ENCODE assay signal across 17 cellular contexts in genomic region chr12:100572184-100572583, GRCh38. TPM values are rescaled to one million over a fixed set of nuclear protein-coding genes. Genes with fewer than 3 reads are reported as not detected.
A peak's percentile ranks its signal among the peaks of the same experiment; 100 is the strongest.
DNase-seq lines count a peak whose midpoint lies in the region; ATAC-seq and TF ChIP-seq lines count a peak whose summit lies in the region.
"Had no signal": no experiment of that assay in that cellular context is flagged by ENCODE, and none has a peak within 500 bp of the region (broad histone marks: within the 10 kb centered on the region; RNA-seq: fewer than 3 reads in every experiment).

No MANE protein-coding gene starts in this region.

- no peaks in the 10 kb centered on the region for H3K36me3 Mint-ChIP-seq in activated naive CD8-positive, alpha-beta T cell
- no peaks in the 10 kb centered on the region for H3K36me3 Mint-ChIP-seq in activated naive CD8-positive, alpha-beta T cell treated with anti-CD3 and anti-CD28 coated beads for 36 hours
- peaks cover 2% of the 10 kb centered on the region for H3K36me3 Mint-ChIP-seq in T-helper 17 cell (ENCODE audit: low read depth)
- H3K36me3 Mint-ChIP-seq in immature natural killer cell: no peaks in the 10 kb centered on the region
- no peaks in the 10 kb centered on the region for H3K36me3 Mint-ChIP-seq in type B pancreatic cell

- peaks cover 21% of the 10 kb centered on the region for H3K27me3 Mint-ChIP-seq in activated naive CD8-positive, alpha-beta T cell
- H3K27me3 Mint-ChIP-seq in activated naive CD8-positive, alpha-beta T cell treated with anti-CD3 and anti-CD28 coated beads for 36 hours: peaks cover 56% of the 10 kb centered on the region
- H3K27me3 Mint-ChIP-seq in T-helper 17 cell (peaks cover 42% of the 10 kb centered on the region), immature natural killer cell (ENCODE audit: low read depth in 3 of 3) (peaks cover 0 to 10% (median 3%) of the 10 kb centered on the region in 3 donors), type B pancreatic cell (peaks cover 38% of the 10 kb centered on the region)

- DNase-seq in activated naive CD8-positive, alpha-beta T cell treated with anti-CD3 and anti-CD28 coated beads for 36 hours: no peak
- DNase-seq in T-helper 17 cell (no peak), immature natural killer cell (no peak), type B pancreatic cell (ENCODE audit: extremely low spot score, unreplicated experiment) (no peak), NCI-H524 (lab: John Stamatoyannopoulos, UW) (no peak)
- DNase-seq: activated CD4-positive, alpha-beta T cell treated with anti-CD3 and anti-CD28 coated beads, Interleukin-2, amount 50 U/mL, for 48 hours; amniotic stem cell; dorsolateral prefrontal cortex; foreskin keratinocyte; kidney; MG63; NCI-H1417 treated with DMSO at 0.1 percent for 48 hours; psoas muscle; stimulated activated CD4-positive, alpha-beta T cell treated with anti-CD3 and anti-CD28 coated beads, Interleukin-2, amount 100 ng/mL, for 24 hours; stimulated activated naive CD4-positive, alpha-beta T cell had no signal

- no peaks in the 10 kb centered on the region for H3K9me3 ChIP-seq in T-helper 17 cell (ENCODE audit: control insufficient read depth, low read length, poor library complexity, severe bottlenecking)
- H3K9me3 ChIP-seq: MG63, psoas muscle had no signal

- TF ChIP-seq CTCF in type B pancreatic cell (conservative IDR thresholded peaks at IDR 0.05): no peak

- ATAC-seq in T-helper 17 cell (no peak), HG03280 (IDR thresholded peaks at IDR 0.05; ENCODE audit: unreplicated experiment) (no peak)
- ATAC-seq: foreskin keratinocyte, psoas muscle had no signal

- H3K4me3 Mint-ChIP-seq in activated naive CD8-positive, alpha-beta T cell: peak overlapping the region; percentile 63
- no peak overlapping the region for H3K4me3 Mint-ChIP-seq in activated naive CD8-positive, alpha-beta T cell treated with anti-CD3 and anti-CD28 coated beads for 36 hours
- peak overlapping the region; percentile 59 for H3K4me3 Mint-ChIP-seq in T-helper 17 cell
- H3K4me3 Mint-ChIP-seq in immature natural killer cell: peak overlapping the region; percentile 27 to 73 (median 65)
- H3K4me3 Mint-ChIP-seq in type B pancreatic cell: peak overlapping the region; percentile 37

- no peaks in the 10 kb centered on the region for H3K9me3 Mint-ChIP-seq in activated naive CD8-positive, alpha-beta T cell (ENCODE audit: low read depth)
- no peaks in the 10 kb centered on the region for H3K9me3 Mint-ChIP-seq in activated naive CD8-positive, alpha-beta T cell treated with anti-CD3 and anti-CD28 coated beads for 36 hours
- peaks cover 0 to 1% (median 0%) of the 10 kb centered on the region in 6 donors for H3K9me3 Mint-ChIP-seq in immature natural killer cell
- no peaks in the 10 kb centered on the region for H3K9me3 Mint-ChIP-seq in type B pancreatic cell

- H3K27ac Mint-ChIP-seq in activated naive CD8-positive, alpha-beta T cell: no peak overlapping the region
- no peak overlapping the region for H3K27ac Mint-ChIP-seq in activated naive CD8-positive, alpha-beta T cell treated with anti-CD3 and anti-CD28 coated beads for 36 hours
- H3K27ac Mint-ChIP-seq in T-helper 17 cell (no peak overlapping the region), immature natural killer cell (no peak overlapping the region), type B pancreatic cell (no peak overlapping the region)

- peaks cover 11% of the 10 kb centered on the region for H3K4me1 Mint-ChIP-seq in activated naive CD8-positive, alpha-beta T cell (ENCODE audit: low read depth)
- H3K4me1 Mint-ChIP-seq in activated naive CD8-positive, alpha-beta T cell treated with anti-CD3 and anti-CD28 coated beads for 36 hours: peaks cover 8% of the 10 kb centered on the region
- H3K4me1 Mint-ChIP-seq in T-helper 17 cell (peaks cover 11% of the 10 kb centered on the region), immature natural killer cell (peaks cover 13% of the 10 kb centered on the region in 2 donors), type B pancreatic cell (ENCODE audit: unreplicated experiment) (peaks cover 7% of the 10 kb centered on the region)

RNA-seq across cellular contexts. Expression of gene GAS2L3, which starts 1.3 kb away (rescaled TPM):
- 1 to 10 TPM; 1.3 to 1.5 TPM for total RNA-seq in activated naive CD8-positive, alpha-beta T cell treated with anti-CD3 and anti-CD28 coated beads for 36 hours
- total RNA-seq in T-helper 17 cell (under 1 TPM; 0.44 to 0.47 TPM), type B pancreatic cell (ENCODE audit: low replicate concordance) (27.5 and 29.4 TPM in 2 replicates)
- polyA plus RNA-seq in immature natural killer cell: under 1 TPM in 1 of 3 donors, not detected in 2; 0.30 TPM

Comparison
In these comparisons a context has a peak if more than half of its experiments do, and no peak if none do; other contexts are left out.
1. RNA of gene GAS2L3, which starts 1.3 kb away (total RNA-seq): 27.5 to 29.4 TPM in type B pancreatic cell; 1.3 to 1.5 TPM in activated naive CD8-positive, alpha-beta T cell treated with anti-CD3 and anti-CD28 coated beads for 36 hours and 0.44 to 0.47 TPM in T-helper 17 cell; every median in the first group is over 10 times any median in the second.